In genomic region chr2:63189026-63189425, GRCh38 we compare ENCODE assay signal across 1 cellular context.
A peak's percentile ranks its signal among the peaks of the same experiment; 100 is the strongest.
TF ChIP-seq lines count a peak whose summit lies in the region.

No MANE protein-coding gene starts in this region.

TF ChIP-seq in HepG2, 621 proteins besides CTCF, POLR2A, EP300 and RAD21 (continued from another document):
- TF ChIP-seq IKZF5 (CRISPR knock-in tag; IDR thresholded peaks at IDR 0.05) (peak; percentile 64; the same call in 1 of the 2 replicates), FOSL2 (CRISPR knock-in tag; IDR thresholded peaks at IDR 0.05) (peak; percentile 38; the same call in 1 of the 2 replicates), ZNF136 (CRISPR knock-in tag; IDR thresholded peaks at IDR 0.05; ENCODE audit: low read depth) (0 out of 2 replicates have a peak, but pooled peaks have one; percentile 42), ZNF770 (CRISPR knock-in tag; IDR thresholded peaks at IDR 0.05) (peak; percentile 90), ZNF292 (CRISPR knock-in tag; IDR thresholded peaks at IDR 0.05; ENCODE audit: borderline replicate concordance, low read depth) (0 out of 2 replicates have a peak, but pooled peaks have one; percentile 17), FOSL1 (CRISPR knock-in tag; IDR thresholded peaks at IDR 0.05; ENCODE audit: borderline replicate concordance) (no peak), NCOR1 (IDR thresholded peaks at IDR 0.05; ENCODE audit: borderline replicate concordance, low read length) (no peak), ZNF326 (CRISPR knock-in tag; IDR thresholded peaks at IDR 0.05; ENCODE audit: borderline replicate concordance) (no peak), GABPB1 (CRISPR knock-in tag; IDR thresholded peaks at IDR 0.05) (no peak), HOMEZ (CRISPR knock-in tag; IDR thresholded peaks at IDR 0.05; ENCODE audit: low read depth) (peak; percentile 31; the same call in 1 of the 2 replicates), ZFYVE20 (CRISPR knock-in tag; IDR thresholded peaks at IDR 0.05; ENCODE audit: borderline replicate concordance, low read depth) (no peak), ZNF281 (CRISPR knock-in tag; IDR thresholded peaks at IDR 0.05; ENCODE audit: borderline replicate concordance) (no peak), XRCC5 (optimal IDR thresholded peaks at IDR 0.05; ENCODE audit: low read length) (peak; percentile 91), SAP130 (CRISPR knock-in tag; IDR thresholded peaks at IDR 0.05; ENCODE audit: low read depth) (peak; percentile 33; the same call in 1 of the 2 replicates), ZNF331 (CRISPR knock-in tag; IDR thresholded peaks at IDR 0.05) (peak; percentile 70), STAG1 (CRISPR knock-in tag; IDR thresholded peaks at IDR 0.05) (peak; percentile 88), TSC22D2 (CRISPR knock-in tag; IDR thresholded peaks at IDR 0.05; ENCODE audit: borderline replicate concordance) (0 out of 2 replicates have a peak, but pooled peaks have one; percentile 27), ZNF574 (CRISPR knock-in tag; IDR thresholded peaks at IDR 0.05) (peak; percentile 44; the same call in 1 of the 2 replicates), ZBTB26 (CRISPR knock-in tag; IDR thresholded peaks at IDR 0.05; ENCODE audit: borderline replicate concordance) (0 out of 2 replicates have a peak, but pooled peaks have one; percentile 38), ZKSCAN1 (IDR thresholded peaks at IDR 0.05; ENCODE audit: low read length) (no peak), ZMYM3 (CRISPR knock-in tag; IDR thresholded peaks at IDR 0.05) (peak; percentile 63), KLF16 (CRISPR knock-in tag; IDR thresholded peaks at IDR 0.05) (0 out of 4 replicates have a peak, but pooled peaks of 1 of the 2 experiments have one; percentile 19), TFDP2 (CRISPR knock-in tag; IDR thresholded peaks at IDR 0.05) (0 out of 2 replicates have a peak, but pooled peaks have one; percentile 38), MEIS2 (CRISPR knock-in tag; IDR thresholded peaks at IDR 0.05) (0 out of 2 replicates have a peak, but pooled peaks have one; percentile 33), ZNF761 (CRISPR knock-in tag; conservative IDR thresholded peaks at IDR 0.05) (no peak), DRAP1 (CRISPR knock-in tag; IDR thresholded peaks at IDR 0.05) (peak; percentile 20; the same call in 1 of the 2 replicates), ZNF614 (CRISPR knock-in tag; IDR thresholded peaks at IDR 0.05; ENCODE audit: borderline replicate concordance) (peak; percentile 72; the same call in 1 of the 2 replicates), GATAD1 (CRISPR knock-in tag; IDR thresholded peaks at IDR 0.05) (peak; percentile 57), KAT8 (CRISPR knock-in tag; IDR thresholded peaks at IDR 0.05) (peak; percentile 51; the same call in 1 of the 2 replicates), ZNF784 (CRISPR knock-in tag; IDR thresholded peaks at IDR 0.05; ENCODE audit: borderline replicate concordance) (0 out of 2 replicates have a peak, but pooled peaks have one; percentile 12), ZNF564 (CRISPR knock-in tag; IDR thresholded peaks at IDR 0.05) (no peak), SRSF9 (IDR thresholded peaks at IDR 0.05; ENCODE audit: borderline replicate concordance, insufficient read depth, low read depth, low read length, poor library complexity, severe bottlenecking) (no peak), ATF2 (CRISPR knock-in tag; IDR thresholded peaks at IDR 0.05) (no peak), HNRNPL (IDR thresholded peaks at IDR 0.05; ENCODE audit: low read depth, low read length) (no peak), SMC3 (IDR thresholded peaks at IDR 0.05; ENCODE audit: low read length) (peak; percentile 78), ZNF749 (CRISPR knock-in tag; IDR thresholded peaks at IDR 0.05; ENCODE audit: borderline replicate concordance) (no peak), HOXA7 (CRISPR knock-in tag; IDR thresholded peaks at IDR 0.05) (no peak), TBL1XR1 (IDR thresholded peaks at IDR 0.05; ENCODE audit: borderline replicate concordance, low read length, partially characterized antibody) (no peak), ZSCAN9 (CRISPR knock-in tag; IDR thresholded peaks at IDR 0.05; ENCODE audit: borderline replicate concordance) (0 out of 2 replicates have a peak, but pooled peaks have one; percentile 13)
